Comparison of ENCODE assay signal across 8 cellular contexts in genomic region chr3:126974756-126975155, GRCh38.
"Had no signal": no experiment of that assay in that cellular context is flagged by ENCODE, and none has a peak within 500 bp of the region (broad histone marks: within the 10 kb centered on the region; RNA-seq: fewer than 3 reads in every experiment).

No MANE protein-coding gene starts in this region.

- FAIRE-seq: G401.6, GM12878, GM12891, GM12892, GM18507, GM19239 had no signal

- H3K4me3 ChIP-seq: GM12878 had no signal

- ATAC-seq: GM12878 had no signal

- DNase-seq: GDM1, GF-D8 had no signal
